ENCODE assay signal across 7 cellular contexts in the genomic region with DNA sequence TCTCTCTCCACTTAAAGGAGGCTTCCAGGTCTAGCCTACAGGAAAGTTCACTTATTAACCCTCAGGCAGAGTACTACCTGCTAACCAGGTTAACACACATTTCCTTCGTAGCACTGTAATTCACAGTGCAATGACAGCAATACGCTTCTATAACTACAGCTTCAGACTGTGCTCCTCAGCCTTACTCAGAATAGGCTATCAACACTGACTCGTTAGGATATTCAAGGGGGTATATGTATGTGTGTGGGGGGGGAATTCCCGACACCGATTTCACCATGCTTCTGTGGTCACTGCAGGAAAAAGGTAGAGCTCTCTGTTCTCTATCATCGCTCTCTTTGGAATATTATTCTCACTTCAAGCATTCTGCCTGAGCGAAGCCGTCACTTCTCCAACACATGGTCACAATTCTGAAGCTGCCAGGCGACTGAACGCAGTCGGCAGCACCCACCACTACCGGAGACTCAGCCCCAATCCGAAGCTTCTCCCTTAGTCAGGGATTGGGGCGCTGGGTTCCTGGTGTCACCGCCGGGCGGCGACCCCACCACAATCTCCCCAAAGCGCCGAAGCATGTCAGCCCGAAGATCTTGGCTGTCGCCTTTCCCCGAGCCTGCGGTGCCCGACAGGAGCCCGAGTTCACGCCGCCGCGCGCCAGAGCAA. TPM values are rescaled to one million over a fixed set of nuclear protein-coding genes. Genes with fewer than 3 reads are reported as not detected.
DNase-seq lines count a peak whose midpoint lies in the region; ATAC-seq and TF ChIP-seq lines count a peak whose summit lies in the region.

No MANE protein-coding gene starts in this region.

- H3K9me3 ChIP-seq in gastroesophageal sphincter: no peaks in the 10 kb centered on the region

- CTCF ChIA-PET in activated CD4-positive, alpha-beta memory T cell treated with anti-CD3 and anti-CD28 coated beads, Interleukin-2, amount 10 ng/mL, durations not matched to agents 7 days and 5 days (lab: Charles Lee): interaction anchor here (0.5 to 5.3 kb wide), 18 partner anchors 9 to 645 kb away, joined by 3 to 121 read pairs (median 6); partner anchors contain the start of genes MIF4GD, MRPL58, SLC25A19 and TMEM94

- 0 to 11% methylated on average over 4 to 10 of the region's 31 CpGs for WGBS in gastroesophageal sphincter (ENCODE audit: low coverage in 1 of 2), 2 donors

- POLR2A ChIA-PET in activated CD4-positive, alpha-beta memory T cell treated with anti-CD3 and anti-CD28 coated beads, Interleukin-2, amount 10 ng/mL, durations not matched to agents 7 days and 5 days (lab: Charles Lee): interaction anchor here (0.6 to 4.8 kb wide), 37 partner anchors 10 to 523 kb away, joined by 3 to 183 read pairs (median 5); partner anchors contain the start of genes GRB2, JPT1, MIF4GD and NUP85

- DNase-seq in activated CD4-positive, alpha-beta memory T cell treated with anti-CD3 and anti-CD28 coated beads, Interleukin-2, amount 10 ng/mL, durations not matched to agents 7 days and 5 days: no peak
- DNase-seq in skeletal muscle cell (ENCODE audit: low read depth): no peak
- no peak for DNase-seq in dermis blood vessel endothelial cell
- DNase-seq in NCI-H187 (lab: John Stamatoyannopoulos, UW): no peak

- H3K36me3 ChIP-seq in gastroesophageal sphincter: peaks cover 0 to 30% of the 10 kb centered on the region in 2 donors

- TF ChIP-seq EP300 in gastroesophageal sphincter (IDR thresholded peaks at IDR 0.05): no peak

- no peak for TF ChIP-seq POLR2A in gastroesophageal sphincter (IDR thresholded peaks at IDR 0.05)

- peak overlapping the region; percentile 99 for H3K27ac Mint-ChIP-seq in activated CD4-positive, alpha-beta memory T cell treated with anti-CD3 and anti-CD28 coated beads, Interleukin-2, amount 10 ng/mL, durations not matched to agents 7 days and 5 days

- no peaks in the 10 kb centered on the region for H3K27me3 Mint-ChIP-seq in activated CD4-positive, alpha-beta memory T cell treated with anti-CD3 and anti-CD28 coated beads, Interleukin-2, amount 10 ng/mL, durations not matched to agents 7 days and 5 days

- H3K4me3 ChIP-seq in gastroesophageal sphincter: peak overlapping the region; percentile 70 to 99
- H3K4me3 ChIP-seq in skeletal muscle cell (ENCODE audit: low read depth, low read length): peak overlapping the region; percentile 68

- no peaks in the 10 kb centered on the region for H3K9me3 Mint-ChIP-seq in activated CD4-positive, alpha-beta memory T cell treated with anti-CD3 and anti-CD28 coated beads, Interleukin-2, amount 10 ng/mL, durations not matched to agents 7 days and 5 days

- peaks cover 55% of the 10 kb centered on the region for H3K4me1 Mint-ChIP-seq in activated CD4-positive, alpha-beta memory T cell treated with anti-CD3 and anti-CD28 coated beads, Interleukin-2, amount 10 ng/mL, durations not matched to agents 7 days and 5 days

- H3K36me3 Mint-ChIP-seq in activated CD4-positive, alpha-beta memory T cell treated with anti-CD3 and anti-CD28 coated beads, Interleukin-2, amount 10 ng/mL, durations not matched to agents 7 days and 5 days (ENCODE audit: low read depth): peaks cover 30% of the 10 kb centered on the region

- H3K27me3 ChIP-seq in gastroesophageal sphincter: no peaks in the 10 kb centered on the region

- ATAC-seq in GM19438 (IDR thresholded peaks at IDR 0.05; ENCODE audit: low read depth, unreplicated experiment): peak; percentile 20
- peak; percentile 26 for ATAC-seq in HG03378 (IDR thresholded peaks at IDR 0.05; ENCODE audit: unreplicated experiment)
- ATAC-seq in gastroesophageal sphincter: no peak

- H3K27ac ChIP-seq in gastroesophageal sphincter: peak overlapping the region; percentile 77 to 95 (median 90)

- peak in 3 of 4 experiments; percentile 5 to 16 (median 14) for TF ChIP-seq CTCF in gastroesophageal sphincter (IDR thresholded peaks at IDR 0.05)

- H3K4me3 Mint-ChIP-seq in activated CD4-positive, alpha-beta memory T cell treated with anti-CD3 and anti-CD28 coated beads, Interleukin-2, amount 10 ng/mL, durations not matched to agents 7 days and 5 days: peak overlapping the region; percentile 96

- H3K4me1 ChIP-seq in gastroesophageal sphincter: peaks cover 8 to 49% (median 24%) of the 10 kb centered on the region in 3 donors

RNA-seq across cellular contexts. Expression of gene GGA3, which starts 0.6 kb away (rescaled TPM):
- 10 to 100 TPM; 73.4 to 79.4 TPM for total RNA-seq in activated CD4-positive, alpha-beta memory T cell treated with anti-CD3 and anti-CD28 coated beads, Interleukin-2, amount 10 ng/mL, durations not matched to agents 7 days and 5 days
- total RNA-seq in gastroesophageal sphincter (10 to 100 TPM; 19.5 to 27.8 (median 24.5) TPM), dermis blood vessel endothelial cell (11.9 and 26.4 TPM in 2 replicates)

RNA-seq across cellular contexts. Expression of gene MRPS7, which starts 0.9 kb away (rescaled TPM):
- total RNA-seq in activated CD4-positive, alpha-beta memory T cell treated with anti-CD3 and anti-CD28 coated beads, Interleukin-2, amount 10 ng/mL, durations not matched to agents 7 days and 5 days: 10 to 100 TPM; 39.7 to 40.0 TPM
- total RNA-seq in gastroesophageal sphincter (10 to 100 TPM; 35.0 to 46.4 (median 38.3) TPM), dermis blood vessel endothelial cell (63.2 and 73.5 TPM in 2 replicates)

RNA-seq across cellular contexts. Expression of gene MIF4GD, which starts 10.2 kb away (rescaled TPM):
- total RNA-seq in activated CD4-positive, alpha-beta memory T cell treated with anti-CD3 and anti-CD28 coated beads, Interleukin-2, amount 10 ng/mL, durations not matched to agents 7 days and 5 days: 10 to 100 TPM; 54.8 to 60.3 TPM
- total RNA-seq in gastroesophageal sphincter: 10 to 100 TPM; 28.5 to 50.7 (median 44.4) TPM
- total RNA-seq in dermis blood vessel endothelial cell: 10.6 and 12.8 TPM in 2 replicates

RNA-seq across cellular contexts. Expression of gene SLC25A19, which starts 28.4 kb away (rescaled TPM):
- 10 to 100 TPM; 24.3 to 27.9 TPM for total RNA-seq in activated CD4-positive, alpha-beta memory T cell treated with anti-CD3 and anti-CD28 coated beads, Interleukin-2, amount 10 ng/mL, durations not matched to agents 7 days and 5 days
- 10 to 100 TPM in 3 of 4 donors, 1 to 10 TPM in 1; 7.3 to 14.5 (median 13.4) TPM for total RNA-seq in gastroesophageal sphincter
- 10.3 and 13.1 TPM in 2 replicates for total RNA-seq in dermis blood vessel endothelial cell

RNA-seq across cellular contexts. Expression of gene NUP85, which starts 55.3 kb away (rescaled TPM):
- 100 to 1,000 TPM; 109 to 116 TPM for total RNA-seq in activated CD4-positive, alpha-beta memory T cell treated with anti-CD3 and anti-CD28 coated beads, Interleukin-2, amount 10 ng/mL, durations not matched to agents 7 days and 5 days
- total RNA-seq in gastroesophageal sphincter (10 to 100 TPM; 19.6 to 62.3 (median 22.3) TPM), dermis blood vessel endothelial cell (37.6 and 41.5 TPM in 2 replicates)
